In the genomic region with DNA sequence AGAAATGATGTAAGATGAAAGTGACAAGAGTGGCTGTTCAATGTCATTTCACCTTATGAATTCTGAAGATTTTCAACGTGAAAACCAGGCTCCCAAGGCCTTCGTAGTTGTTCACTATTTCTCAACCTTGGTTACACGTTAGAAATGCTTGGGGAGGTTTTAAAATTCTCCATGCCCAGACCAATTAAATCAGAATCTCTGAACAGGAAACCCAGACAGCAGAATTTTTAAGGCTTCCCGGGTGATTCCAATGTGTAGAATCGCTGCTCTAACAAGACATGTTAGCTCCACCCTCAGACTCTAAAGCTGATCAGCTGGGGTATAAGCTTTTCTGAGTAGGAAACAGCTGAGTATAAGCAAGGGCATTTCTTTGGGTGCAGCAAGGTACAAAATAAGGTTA, we compare ENCODE assay signal across 31 cellular contexts.
"Had no signal": no experiment of that assay in that cellular context is flagged by ENCODE, and none has a peak within 500 bp of the region (broad histone marks: within the 10 kb centered on the region; RNA-seq: fewer than 3 reads in every experiment).

No MANE protein-coding gene starts in this region.

- H3K9me3 ChIP-seq: adrenal gland, body of pancreas, breast epithelium had no signal

- H3K27me3 ChIP-seq: adrenal gland, body of pancreas, brain microvascular endothelial cell, breast epithelium had no signal

- DNase-seq: activated B cell treated with CpG ODN at 0.5 μM for 24 hours; activated CD4-positive, alpha-beta memory T cell treated with anti-CD3 and anti-CD28 coated beads for 36 hours; activated CD4-positive, alpha-beta T cell treated with anti-CD3 and anti-CD28 coated beads for 4 hours; activated CD4-positive, alpha-beta T cell treated with anti-CD3 and anti-CD28 coated beads, Interleukin-2, amount 10 ng/mL, durations not matched to agents 24 days and 14 days; activated CD4-positive, alpha-beta T cell treated with anti-CD3 and anti-CD28 coated beads, Interleukin-2, amount 50 U/mL, for 1 hour; activated CD4-positive, alpha-beta T cell treated with anti-CD3 and anti-CD28 coated beads, Interleukin-2, amount 50 U/mL, for 4 hours; activated CD4-positive, CD25-positive, alpha-beta regulatory T cell treated with anti-CD3 and anti-CD28 coated beads, Interleukin-2, amount 50 U/mL, for 72 hours; activated CD8-positive, alpha-beta memory T cell treated with anti-CD3 and anti-CD28 coated beads, Interleukin-2, amount 50 U/mL, for 4 hours; activated CD8-positive, alpha-beta T cell treated with anti-CD3 and anti-CD28 coated beads for 36 hours; activated effector memory CD4-positive, alpha-beta T cell treated with anti-CD3 and anti-CD28 coated beads, Interleukin-2, amount 50 U/mL, for 16 hours; activated gamma-delta T cell treated with Interleukin-2 at 50 U/mL for 16 hours; activated naive CD4-positive, alpha-beta T cell; activated naive CD4-positive, alpha-beta T cell treated with anti-CD3 and anti-CD28 coated beads for 36 hours; activated naive CD4-positive, alpha-beta T cell treated with anti-CD3 and anti-CD28 coated beads, Interleukin-2, amount 50 U/mL, for 16 hours; activated naive CD8-positive, alpha-beta T cell treated with anti-CD3 and anti-CD28 coated beads for 36 hours; activated T-cell treated with anti-CD3 and anti-CD28 coated beads for 4 hours; activated T-cell treated with anti-CD3 and anti-CD28 coated beads, Interleukin-2, amount 50 U/mL, for 1 hour; activated T-cell treated with anti-CD3 and anti-CD28 coated beads, Interleukin-2, amount 50 U/mL, for 4 hours; activated T-cell treated with anti-CD3 and anti-CD28 coated beads, Interleukin-2, amount 50 U/mL, for 72 hours; adrenal gland; amniotic stem cell; aorta; body of pancreas; brain microvascular endothelial cell; central memory CD4-positive, alpha-beta T cell; T-helper 2 cell; T-helper 9 cell had no signal

- H3K36me3 ChIP-seq: adrenal gland, brain microvascular endothelial cell, breast epithelium had no signal

- H3K4me3 ChIP-seq: adrenal gland, body of pancreas, breast epithelium had no signal

- H3K27ac ChIP-seq: adrenal gland, body of pancreas, brain microvascular endothelial cell, breast epithelium, VCaP had no signal

- ATAC-seq: activated CD8-positive, alpha-beta T cell treated with anti-CD3 and anti-CD28 coated beads for 36 hours; activated naive CD4-positive, alpha-beta T cell treated with anti-CD3 and anti-CD28 coated beads, Interleukin-2, amount 50 U/mL, for 72 hours; activated T-cell treated with anti-CD3 and anti-CD28 coated beads, Interleukin-2, amount 50 U/mL, for 4 hours; activated T-cell treated with anti-CD3 and anti-CD28 coated beads, Interleukin-2, amount 50 U/mL, for 72 hours; activated T-helper 17 cell treated with anti-CD3 and anti-CD28 coated beads, Interleukin-2, amount 50 U/mL, for 72 hours; body of pancreas had no signal

- H3K4me1 ChIP-seq: adrenal gland, body of pancreas, breast epithelium had no signal
